ENCODE assay signal across 9 cellular contexts in genomic region chr6:71887006-71887743, GRCh38. TPM values are rescaled to one million over a fixed set of nuclear protein-coding genes. Genes with fewer than 3 reads are reported as not detected.
A peak's percentile ranks its signal among the peaks of the same experiment; 100 is the strongest.
DNase-seq lines count a peak whose midpoint lies in the region; ATAC-seq, FAIRE-seq and TF ChIP-seq lines count a peak whose summit lies in the region.
"Had no signal": no experiment of that assay in that cellular context is flagged by ENCODE, and none has a peak within 500 bp of the region (broad histone marks: within the 10 kb centered on the region; RNA-seq: fewer than 3 reads in every experiment).

No MANE protein-coding gene starts in this region.

- H3K27me3 ChIP-seq in rectal smooth muscle tissue (ENCODE audit: control insufficient read depth, insufficient read depth, low read length), result peaks cover 5% of the 10 kb centered on the region

- TF ChIP-seq CTCF in GM12864 (IDR thresholded peaks at IDR 0.05; ENCODE audit: low read depth, low read length, missing control alignments) (no peak), epithelial cell of proximal tubule (conservative IDR thresholded peaks at IDR 0.05; ENCODE audit: low read depth, low read length) (no peak)

- ATAC-seq in HG03442 (IDR thresholded peaks at IDR 0.05; ENCODE audit: unreplicated experiment), result peak; percentile 10

- DNase-seq in GM12864 (ENCODE audit: low read depth) (no peak), epithelial cell of proximal tubule (ENCODE audit: low read depth) (no peak), COR-L47 (lab: John Stamatoyannopoulos, UW) (no peak), NCI-H510A (lab: John Stamatoyannopoulos, UW) (no peak), RCC 7860 (ENCODE audit: low spot score) (no peak)
- no peak for DNase-seq in stimulated activated naive CD4-positive, alpha-beta T cell treated with Interleukin-2 at 50 U/mL for 16 hours (lab: John Stamatoyannopoulos, UW)

- H3K36me3 ChIP-seq in rectal smooth muscle tissue (ENCODE audit: control insufficient read depth, insufficient read depth, low read length), result no peaks in the 10 kb centered on the region

- H3K4me3 ChIP-seq in GM12864 (ENCODE audit: low read depth, low read length) (peak overlapping the region; percentile 45), epithelial cell of proximal tubule (ENCODE audit: low read depth, low read length) (peak overlapping the region; percentile 19), rectal smooth muscle tissue (ENCODE audit: low read length) (peak overlapping the region; percentile 29)

- no peak overlapping the region for H3K27ac ChIP-seq in rectal smooth muscle tissue (ENCODE audit: low read depth, low read length)

- H3K4me1 ChIP-seq in rectal smooth muscle tissue (ENCODE audit: control insufficient read depth, insufficient read depth, low read length), result no peaks in the 10 kb centered on the region

- no peak for FAIRE-seq in RCC 7860 (lab: Jason Lieb, UNC)

- no peak overlapping the region for H3K9ac ChIP-seq in rectal smooth muscle tissue (ENCODE audit: low read length)

RNA-seq across cellular contexts. Expression of gene RIMS1, which starts 0.8 kb away (rescaled TPM):
- total RNA-seq in epithelial cell of proximal tubule, result 0.17 and 0.58 TPM in 2 replicates
- total RNA-seq: activated T-helper 1 cell treated with anti-CD3 and anti-CD28 coated beads, Interleukin-12 subunit alpha, Interleukin-12 subunit beta, Interleukin-2, Interleukin-4 antibody, amounts not matched to agents 30 ng/mL and 10 ng/mL and 1 ng/mL, durations not matched to agents 14 hours and 24 hours and 36 hours had no signal
